Comparison of ENCODE assay signal across 22 cellular contexts in genomic region chr20:41862476-41862875, GRCh38.
"Had no signal": no experiment of that assay in that cellular context is flagged by ENCODE, and none has a peak within 500 bp of the region (broad histone marks: within the 10 kb centered on the region; RNA-seq: fewer than 3 reads in every experiment).

No MANE protein-coding gene starts in this region.

- H3K9me3 Mint-ChIP-seq: type B pancreatic cell had no signal

- H3K4me1 ChIP-seq: gastroesophageal sphincter, left ventricle myocardium inferior, lower lobe of right lung, thyroid gland had no signal

- H3K4me3 Mint-ChIP-seq: endodermal cell; immature natural killer cell; naive thymus-derived CD4-positive, alpha-beta T cell; neural crest cell; type B pancreatic cell had no signal

- H3K27ac ChIP-seq: coronary artery, gastroesophageal sphincter, left ventricle myocardium inferior, lower lobe of right lung, ovary, thyroid gland had no signal

- FAIRE-seq: endothelial cell of umbilical vein, kidney, small intestine, urothelium cell line had no signal

- H3K27me3 ChIP-seq: gastroesophageal sphincter, ovary, thyroid gland had no signal

- H3K9me3 ChIP-seq: lower lobe of right lung, ovary, thyroid gland had no signal

- DNase-seq: effector CD4-positive, alpha-beta T cell; glutamatergic neuron; immature natural killer cell; kidney; left cardiac atrium; left ventricle myocardium inferior; lower lobe of right lung; mesenchymal stem cell; naive thymus-derived CD4-positive, alpha-beta T cell; ovary; right cardiac atrium; small intestine; stimulated activated CD4-positive, alpha-beta T cell treated with anti-CD3 and anti-CD28 coated beads, Interleukin-2, amount 100 ng/mL, for 48 hours; stimulated activated naive CD4-positive, alpha-beta T cell treated with Interleukin-2 at 50 U/mL for 16 hours; thyroid gland had no signal

- H3K4me3 ChIP-seq: coronary artery, gastroesophageal sphincter, left ventricle myocardium inferior, lower lobe of right lung, ovary, thyroid gland had no signal

- H3K36me3 ChIP-seq: gastroesophageal sphincter, left ventricle myocardium inferior, lower lobe of right lung, ovary, thyroid gland had no signal

- ATAC-seq: gastroesophageal sphincter; left cardiac atrium; lower lobe of right lung; naive thymus-derived CD4-positive, alpha-beta T cell; right cardiac atrium had no signal

- H3K36me3 Mint-ChIP-seq: immature natural killer cell; naive thymus-derived CD4-positive, alpha-beta T cell; type B pancreatic cell had no signal

- H3K4me1 Mint-ChIP-seq: immature natural killer cell; naive thymus-derived CD4-positive, alpha-beta T cell had no signal
